16 cellular contexts compared by ENCODE assay signal in the genomic region with DNA sequence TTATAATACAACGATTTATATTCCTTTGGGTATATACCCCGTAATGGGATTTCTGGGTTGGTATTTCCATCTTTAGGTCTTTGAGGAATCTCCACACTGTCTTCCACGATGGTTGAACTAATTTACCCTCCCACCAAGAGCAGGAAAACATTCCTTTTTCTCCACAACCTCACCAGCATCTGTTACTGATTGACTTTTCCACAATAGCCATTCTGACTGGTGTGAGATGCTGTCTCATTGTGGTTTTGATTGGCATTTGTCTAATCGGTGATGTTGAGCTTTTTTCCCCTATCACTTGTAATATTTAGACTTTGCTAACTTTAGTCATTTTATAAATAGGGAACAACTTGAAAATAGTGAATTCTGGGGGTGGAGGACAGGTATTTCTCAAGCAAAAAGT.
"Had no signal": no experiment of that assay in that cellular context is flagged by ENCODE, and none has a peak within 500 bp of the region (broad histone marks: within the 10 kb centered on the region; RNA-seq: fewer than 3 reads in every experiment).

No MANE protein-coding gene starts in this region.

- DNase-seq: effector memory CD8-positive, alpha-beta T cell; heart right ventricle; hypothalamus; islet precursor cell; naive thymus-derived CD4-positive, alpha-beta T cell; nephron progenitor cell; retina; right lobe of liver; stimulated activated CD4-positive, alpha-beta T cell treated with anti-CD3 and anti-CD28 coated beads, Interleukin-2, amount 100 ng/mL, for 24 hours; stimulated activated CD4-positive, alpha-beta T cell treated with anti-CD3 and anti-CD28 coated beads, Interleukin-4, amount 100 ng/mL, for 4 hours; stimulated activated naive B cell treated with anti-CD40 and anti-IgM and Interleukin-4, amounts not matched to agents 10 μg/mL and 1 μg/mL and 100 μg/mL, for 72 hours; stimulated activated naive CD8-positive, alpha-beta T cell treated with anti-CD3 and anti-CD28 coated beads, Interleukin-15, amount 100 ng/mL, for 72 hours; transverse colon had no signal

- H3K79me2 ChIP-seq: parathyroid adenoma had no signal

- H3K9me3 Mint-ChIP-seq: effector memory CD8-positive, alpha-beta T cell; stimulated activated naive B cell treated with anti-CD40 and anti-IgM and Interleukin-4, amounts not matched to agents 10 μg/mL and 1 μg/mL and 100 μg/mL, for 72 hours; stimulated activated naive CD8-positive, alpha-beta T cell treated with anti-CD3 and anti-CD28 coated beads, Interleukin-15, amount 100 ng/mL, for 72 hours had no signal

- H3K4me3 Mint-ChIP-seq: effector memory CD8-positive, alpha-beta T cell; naive thymus-derived CD4-positive, alpha-beta T cell; nephron progenitor cell; stimulated activated naive B cell treated with anti-CD40 and anti-IgM and Interleukin-4, amounts not matched to agents 10 μg/mL and 1 μg/mL and 100 μg/mL, for 72 hours; stimulated activated naive CD8-positive, alpha-beta T cell treated with anti-CD3 and anti-CD28 coated beads, Interleukin-15, amount 100 ng/mL, for 72 hours had no signal

- H3K4me3 ChIP-seq: heart right ventricle, prostate gland, right lobe of liver, thoracic aorta, transverse colon had no signal

- H3K27me3 ChIP-seq: heart right ventricle, right lobe of liver, transverse colon had no signal

- ATAC-seq: effector memory CD8-positive, alpha-beta T cell; heart right ventricle; naive thymus-derived CD4-positive, alpha-beta T cell; right lobe of liver; stimulated activated naive B cell treated with anti-CD40 and anti-IgM and Interleukin-4, amounts not matched to agents 10 μg/mL and 1 μg/mL and 100 μg/mL, for 72 hours; stimulated activated naive CD8-positive, alpha-beta T cell treated with anti-CD3 and anti-CD28 coated beads, Interleukin-15, amount 100 ng/mL, for 72 hours had no signal

- H3K27me3 Mint-ChIP-seq: effector memory CD8-positive, alpha-beta T cell; naive thymus-derived CD4-positive, alpha-beta T cell; stimulated activated naive B cell treated with anti-CD40 and anti-IgM and Interleukin-4, amounts not matched to agents 10 μg/mL and 1 μg/mL and 100 μg/mL, for 72 hours; stimulated activated naive CD8-positive, alpha-beta T cell treated with anti-CD3 and anti-CD28 coated beads, Interleukin-15, amount 100 ng/mL, for 72 hours had no signal

- H3K9ac ChIP-seq: parathyroid adenoma had no signal

- H3K27ac ChIP-seq: parathyroid adenoma, prostate gland, right lobe of liver, thoracic aorta, transverse colon had no signal

- H2AFZ ChIP-seq: parathyroid adenoma had no signal

- H3K9me3 ChIP-seq: heart right ventricle, prostate gland, right lobe of liver, thoracic aorta, transverse colon had no signal

- H3K4me1 ChIP-seq: prostate gland had no signal

- H3K27ac Mint-ChIP-seq: nephron progenitor cell; stimulated activated naive B cell treated with anti-CD40 and anti-IgM and Interleukin-4, amounts not matched to agents 10 μg/mL and 1 μg/mL and 100 μg/mL, for 72 hours; stimulated activated naive CD8-positive, alpha-beta T cell treated with anti-CD3 and anti-CD28 coated beads, Interleukin-15, amount 100 ng/mL, for 72 hours had no signal
